Comparison of ENCODE assay signal across 8 cellular contexts in genomic region chr14:55053018-55053417, GRCh38. TPM values are rescaled to one million over a fixed set of nuclear protein-coding genes. Genes with fewer than 3 reads are reported as not detected.
DNase-seq lines count a peak whose midpoint lies in the region; ATAC-seq, FAIRE-seq and TF ChIP-seq lines count a peak whose summit lies in the region.

No MANE protein-coding gene starts in this region.

- H3K4me3 ChIP-seq in cardiac muscle cell (peak overlapping the region; percentile 95), K562 (peak overlapping the region; percentile 97), upper lobe of right lung (peak overlapping the region; percentile 80)

- H3K4me2 ChIP-seq in K562 (ENCODE audit: insufficient read depth, low read length) = peak overlapping the region; percentile 92

- CTCF ChIA-PET in K562 (lab: Yijun Ruan, JAX; ENCODE audit: low intra/inter-chr PET ratio) = no interaction called here

- H3K27me3 Mint-ChIP-seq in memory B cell = no peaks in the 10 kb centered on the region

- no peak for DNase-seq in cardiac muscle cell (ENCODE audit: low read depth in 1 of 2, low spot score in 1 of 2)
- DNase-seq in left cardiac atrium = no peak
- no peak for DNase-seq in K562 (ENCODE audit: extremely low read depth in 1 of 4, low spot score in 3 of 4)
- DNase-seq in memory B cell (ENCODE audit: low spot score in 2 of 2) = no peak
- DNase-seq in upper lobe of right lung = no peak
- DNase-seq in DMS 273 (lab: John Stamatoyannopoulos, UW; ENCODE audit: unreplicated experiment) = no peak
- DNase-seq in stimulated activated CD8-positive, alpha-beta memory T cell treated with anti-CD3 and anti-CD28 coated beads, Interleukin-4, amount 100 ng/mL, for 48 hours = no peak

- H3K9ac ChIP-seq in K562 (ENCODE audit: insufficient read depth in 1 of 2, low read depth in 2 of 2, low read length in 2 of 2) = peak overlapping the region; percentile 54 to 100; a peak in 3 of 4 replicates

- TF ChIP-seq CTCF in cardiac muscle cell (IDR thresholded peaks at IDR 0.05; ENCODE audit: low read depth, low read length) (no peak), K562 (IDR thresholded peaks at IDR 0.05 in 2 of 3, conservative IDR thresholded peaks at IDR 0.05 in 1 of 3; ENCODE audit: insufficient read depth in 2 of 3, low read depth in 1 of 3, low read length in 3 of 3) (no peak), upper lobe of right lung (IDR thresholded peaks at IDR 0.05) (no peak)

- 31% methylated on average over 6 of the region's 6 CpGs for WGBS in K562 (ENCODE audit: insufficient coverage, low coverage, missing lambda C conversion rate)

- BruUV-seq in K562 (replicated peaks; lab: Mats Ljungman, UMichigan) = no TSS peak

- POLR2A ChIA-PET in K562 (lab: Yijun Ruan, JAX) = interaction anchor here (0.9 to 3.2 kb wide), 5 partner anchors 14 to 55 kb away, joined by 3 to 22 read pairs (median 4); partner anchors contain the start of genes SOCS4 and WDHD1

- H3K36me3 Mint-ChIP-seq in memory B cell = peaks cover 8% of the 10 kb centered on the region

- H3K9me3 ChIP-seq in cardiac muscle cell (ENCODE audit: low read depth) = no peaks in the 10 kb centered on the region
- H3K9me3 ChIP-seq in K562 (replicated peaks; ENCODE audit: control insufficient read depth, insufficient read depth, low read depth, low read length) = no peaks in the 10 kb centered on the region
- H3K9me3 ChIP-seq in upper lobe of right lung = no peaks in the 10 kb centered on the region

- H3K4me1 Mint-ChIP-seq in memory B cell = peaks cover 24% of the 10 kb centered on the region

- peak overlapping the region; percentile 90 for H3K4me3 Mint-ChIP-seq in memory B cell

- H2AFZ ChIP-seq in K562 (ENCODE audit: low read depth, low read length) = no peak overlapping the region

- no peak for ATAC-seq in left cardiac atrium
- no peak for ATAC-seq in K562
- no peak for ATAC-seq in memory B cell (ENCODE audit: low read depth)
- no peak for ATAC-seq in upper lobe of right lung
- no peak for ATAC-seq in HG02981 (IDR thresholded peaks at IDR 0.05; ENCODE audit: unreplicated experiment)

- no peak for TF ChIP-seq POLR2A in K562 (conservative IDR thresholded peaks at IDR 0.05)

- intact Hi-C loops in left cardiac atrium (cut with DNase I) (no loop called here), K562 (cut with micrococcal nuclease) (loop anchor here (5.0 kb wide), 1 partner anchor 49 kb away; no protein-coding TSS in a partner anchor), upper lobe of right lung (cut with DNase I) (no loop called here)

- H3K9me1 ChIP-seq in K562 (ENCODE audit: control insufficient read depth, insufficient read depth, low read length) = peaks cover 3% of the 10 kb centered on the region

- H3K9me3 Mint-ChIP-seq in memory B cell = no peaks in the 10 kb centered on the region

- H3K27ac Mint-ChIP-seq in memory B cell = peak overlapping the region; percentile 98

- in situ Hi-C loops in K562 (cut with MboI) = no loop called here

- H3K4me1 ChIP-seq in cardiac muscle cell (ENCODE audit: low read depth) = peaks cover 15% of the 10 kb centered on the region
- H3K4me1 ChIP-seq in K562 (replicated peaks in 1 of 2; ENCODE audit: control insufficient read depth in 2 of 2, insufficient read depth in 2 of 2, low read length in 2 of 2) = peaks cover 8 to 14% of the 10 kb centered on the region in 2 experiments; a peak in 3 of 5 replicates
- H3K4me1 ChIP-seq in upper lobe of right lung = peaks cover 23% of the 10 kb centered on the region

- no peaks in the 10 kb centered on the region; the same call in 1 of the 2 replicates for H4K20me1 ChIP-seq in K562 (replicated peaks; ENCODE audit: control insufficient read depth, insufficient read depth, low read length)

- TF ChIP-seq EP300 in K562 (IDR thresholded peaks at IDR 0.05; ENCODE audit: low read length) = no peak

- peak overlapping the region; percentile 100 for H3K27ac ChIP-seq in cardiac muscle cell
- H3K27ac ChIP-seq in K562 (ENCODE audit: extremely low read depth, low read depth, low read length) = peak overlapping the region; percentile 99
- H3K27ac ChIP-seq in upper lobe of right lung = peak overlapping the region; percentile 99

- FAIRE-seq in K562 (lab: Jason Lieb, UNC) = no peak

- peaks cover 69% of the 10 kb centered on the region for H3K79me2 ChIP-seq in K562 (ENCODE audit: control insufficient read depth, insufficient read depth, low read length)

- no peaks in the 10 kb centered on the region for H3K36me3 ChIP-seq in cardiac muscle cell
- H3K36me3 ChIP-seq in K562 (ENCODE audit: control insufficient read depth, insufficient read depth, low read length) = peaks cover 52% of the 10 kb centered on the region
- peaks cover 2% of the 10 kb centered on the region for H3K36me3 ChIP-seq in upper lobe of right lung

- no peak for TF ChIP-seq RAD21 in K562 (CRISPR knock-in tag; conservative IDR thresholded peaks at IDR 0.05 in 1 of 2, IDR thresholded peaks at IDR 0.05 in 1 of 2)

- H3K27me3 ChIP-seq in cardiac muscle cell (no peaks in the 10 kb centered on the region), K562 (ENCODE audit: control insufficient read depth in 2 of 2, insufficient read depth in 2 of 2, low read length in 2 of 2) (no peaks in the 10 kb centered on the region), upper lobe of right lung (no peaks in the 10 kb centered on the region)

RNA-seq across cellular contexts. Expression of gene MAPK1IP1L, which starts 1.6 kb away (rescaled TPM):
- 79.6 and 83.5 TPM in 2 replicates for total RNA-seq in cardiac muscle cell
- 97.7 and 104 TPM in 2 replicates for polyA plus RNA-seq in cardiac muscle cell
- total RNA-seq in left cardiac atrium = 10 to 100 TPM; 59.9 to 79.5 TPM
- total RNA-seq in K562 (2011; cell fraction: chromatin; rRNA removed; ENCODE audit: low replicate concordance) = 33.0 and 36.2 TPM in 2 replicates
- 9.7 and 9.9 TPM in 2 replicates for total RNA-seq in K562 (2011; cell fraction: nucleolus; rRNA removed)
- total RNA-seq in K562 (2011; cell fraction: nucleoplasm; rRNA removed) = 21.7 and 46.0 TPM in 2 replicates
- total RNA-seq in K562 (2014; rRNA removed) = 30.2 and 32.7 TPM in 2 replicates
- 39.7 and 40.5 TPM in 2 replicates for total RNA-seq in K562 (2014; rRNA removed; fragmentation: Illumina TruSeq; extraction: Trizol)
- 43.1 and 49.8 TPM in 2 replicates for total RNA-seq in K562 (2015; rRNA removed; fragmentation: Illumina TruSeq; extraction: Trizol)
- 75.8 and 76.5 TPM in 2 replicates for total RNA-seq in K562 (2021)
- polyA plus RNA-seq in K562 (2011; rRNA removed) = 35.9 and 47.3 TPM in 2 replicates
- polyA plus RNA-seq in K562 (2011; cell fraction: cytosol; rRNA removed) = 144 and 246 TPM in 2 replicates
- 37.9 and 69.7 TPM in 2 replicates for polyA plus RNA-seq in K562 (2011; cell fraction: nucleus; rRNA removed)
- 43.8 and 70.2 TPM in 2 replicates for polyA plus RNA-seq in K562 (2012)
- polyA plus RNA-seq in K562 (2014; fragmentation: Illumina TruSeq; extraction: Trizol) = 99.4 and 104 TPM in 2 replicates
- polyA plus RNA-seq in K562 (2014; fragmentation: Nextera tagmentation; extraction: Ambion mirVana) = 10 to 100 TPM; 54.6 to 96.8 TPM
- polyA plus RNA-seq in K562 (2014; rRNA removed) = 41.5 and 47.9 TPM in 2 replicates
- 45.7 and 71.6 TPM in 2 replicates for polyA minus RNA-seq in K562 (2011; rRNA and poly(A)+ RNA removed)
- 118 and 162 TPM in 2 replicates for polyA minus RNA-seq in K562 (2011; cell fraction: cytosol; rRNA and poly(A)+ RNA removed)
- 11.0 and 13.3 TPM in 2 replicates for polyA minus RNA-seq in K562 (2011; cell fraction: nucleus; rRNA and poly(A)+ RNA removed)
- 72.5 TPM for total RNA-seq in upper lobe of right lung

RNA-seq across cellular contexts. Expression of gene SOCS4, which starts 26.0 kb away (rescaled TPM):
- 6.0 and 8.5 TPM in 2 replicates for total RNA-seq in cardiac muscle cell
- polyA plus RNA-seq in cardiac muscle cell = 6.5 and 8.4 TPM in 2 replicates
- 10 to 100 TPM; 16.9 to 24.9 TPM for total RNA-seq in left cardiac atrium
- 4.1 and 15.7 TPM in 2 replicates for total RNA-seq in K562 (2011; cell fraction: chromatin; rRNA removed; ENCODE audit: low replicate concordance)
- 2.5 and 3.8 TPM in 2 replicates for total RNA-seq in K562 (2011; cell fraction: nucleolus; rRNA removed)
- 8.5 and 15.8 TPM in 2 replicates for total RNA-seq in K562 (2011; cell fraction: nucleoplasm; rRNA removed)
- total RNA-seq in K562 (2014; rRNA removed) = 5.5 and 6.8 TPM in 2 replicates
- 12.7 and 14.9 TPM in 2 replicates for total RNA-seq in K562 (2014; rRNA removed; fragmentation: Illumina TruSeq; extraction: Trizol)
- 10.3 and 12.4 TPM in 2 replicates for total RNA-seq in K562 (2015; rRNA removed; fragmentation: Illumina TruSeq; extraction: Trizol)
- 9.7 and 10.9 TPM in 2 replicates for total RNA-seq in K562 (2021)
- polyA plus RNA-seq in K562 (2011; rRNA removed) = 10.8 and 11.7 TPM in 2 replicates
- 2.1 and 5.5 TPM in 2 replicates for polyA plus RNA-seq in K562 (2011; cell fraction: cytosol; rRNA removed)
- polyA plus RNA-seq in K562 (2011; cell fraction: nucleus; rRNA removed) = 5.1 and 5.8 TPM in 2 replicates
- polyA plus RNA-seq in K562 (2012) = 5.4 and 7.4 TPM in 2 replicates
- polyA plus RNA-seq in K562 (2014; fragmentation: Illumina TruSeq; extraction: Trizol) = 8.6 and 9.9 TPM in 2 replicates
- polyA plus RNA-seq in K562 (2014; fragmentation: Nextera tagmentation; extraction: Ambion mirVana) = 1 to 10 TPM; 2.6 to 2.9 TPM
- 8.0 and 8.1 TPM in 2 replicates for polyA plus RNA-seq in K562 (2014; rRNA removed)
- 9.6 and 13.8 TPM in 2 replicates for polyA minus RNA-seq in K562 (2011; rRNA and poly(A)+ RNA removed)
- polyA minus RNA-seq in K562 (2011; cell fraction: cytosol; rRNA and poly(A)+ RNA removed) = 3.4 and 4.2 TPM in 2 replicates
- polyA minus RNA-seq in K562 (2011; cell fraction: nucleus; rRNA and poly(A)+ RNA removed) = 3.9 and 7.3 TPM in 2 replicates
- total RNA-seq in upper lobe of right lung = 23.8 TPM

RNA-seq across cellular contexts. Expression of gene WDHD1, which starts 26.1 kb away (rescaled TPM):
- total RNA-seq in cardiac muscle cell (4.9 and 5.4 TPM in 2 replicates), left cardiac atrium (1 to 10 TPM; 2.6 TPM), K562 (2014; rRNA removed) (18.0 and 19.3 TPM in 2 replicates), K562 (2014; rRNA removed; fragmentation: Illumina TruSeq; extraction: Trizol) (36.1 and 46.2 TPM in 2 replicates), K562 (2015; rRNA removed; fragmentation: Illumina TruSeq; extraction: Trizol) (27.1 and 30.0 TPM in 2 replicates), K562 (2021) (34.1 and 40.5 TPM in 2 replicates), upper lobe of right lung (3.5 TPM)
- polyA plus RNA-seq in cardiac muscle cell (7.4 and 8.4 TPM in 2 replicates), K562 (2011; rRNA removed) (25.8 and 39.1 TPM in 2 replicates), K562 (2014; fragmentation: Illumina TruSeq; extraction: Trizol) (25.0 and 30.8 TPM in 2 replicates), K562 (2014; fragmentation: Nextera tagmentation; extraction: Ambion mirVana) (10 to 100 TPM; 11.7 to 20.4 TPM), K562 (2014; rRNA removed) (24.0 and 25.2 TPM in 2 replicates)
- 23.2 and 65.5 TPM in 2 replicates for total RNA-seq in K562 (2011; cell fraction: chromatin; rRNA removed; ENCODE audit: low replicate concordance)
- total RNA-seq in K562 (2011; cell fraction: nucleolus; rRNA removed) = 10.3 and 11.7 TPM in 2 replicates
- 20.5 and 21.0 TPM in 2 replicates for total RNA-seq in K562 (2011; cell fraction: nucleoplasm; rRNA removed)
- polyA plus RNA-seq in K562 (2011; cell fraction: cytosol; rRNA removed) = 6.4 and 11.3 TPM in 2 replicates
- polyA plus RNA-seq in K562 (2011; cell fraction: nucleus; rRNA removed) = 12.5 and 12.8 TPM in 2 replicates
- 14.8 and 18.4 TPM in 2 replicates for polyA plus RNA-seq in K562 (2012)
- 85.5 and 88.2 TPM in 2 replicates for polyA minus RNA-seq in K562 (2011; rRNA and poly(A)+ RNA removed)
- polyA minus RNA-seq in K562 (2011; cell fraction: cytosol; rRNA and poly(A)+ RNA removed) = 18.1 and 24.5 TPM in 2 replicates
- polyA minus RNA-seq in K562 (2011; cell fraction: nucleus; rRNA and poly(A)+ RNA removed) = 16.3 and 25.2 TPM in 2 replicates
